ENCODE assay signal across 9 cellular contexts in the genomic region with DNA sequence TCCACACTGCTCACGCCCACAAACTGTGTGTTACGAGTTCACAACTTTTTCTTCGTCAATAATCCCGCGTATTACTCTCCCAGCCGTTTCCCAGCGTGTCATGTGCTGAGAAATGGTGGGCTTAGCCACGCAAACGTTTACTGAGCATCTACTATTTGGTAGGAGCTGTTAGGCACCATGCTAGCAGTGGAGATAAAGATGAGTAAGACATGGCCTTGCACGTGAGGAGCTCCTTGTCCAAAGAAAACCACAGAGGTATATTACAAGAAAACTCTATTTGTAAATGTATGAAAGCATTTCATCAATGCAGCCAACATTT. TPM values are rescaled to one million over a fixed set of nuclear protein-coding genes. Genes with fewer than 3 reads are reported as not detected.
DNase-seq lines count a peak whose midpoint lies in the region; ATAC-seq and TF ChIP-seq lines count a peak whose summit lies in the region.
"Had no signal": no experiment of that assay in that cellular context is flagged by ENCODE, and none has a peak within 500 bp of the region (broad histone marks: within the 10 kb centered on the region; RNA-seq: fewer than 3 reads in every experiment).

No MANE protein-coding gene starts in this region.

- TF ChIP-seq CTCF in PC-9 (conservative IDR thresholded peaks at IDR 0.05) (no peak), epithelial cell of proximal tubule (conservative IDR thresholded peaks at IDR 0.05; ENCODE audit: low read depth, low read length) (no peak), parathyroid adenoma (IDR thresholded peaks at IDR 0.05) (no peak)

- H3K36me3 ChIP-seq in PC-9 (ENCODE audit: low read depth): no peaks in the 10 kb centered on the region
- no peaks in the 10 kb centered on the region for H3K36me3 ChIP-seq in parathyroid adenoma (ENCODE audit: control insufficient read depth, insufficient read depth, low read length)

- BruUV-seq in PC-9 (replicated peaks; lab: Mats Ljungman, UMichigan): no TSS peak

- DNase-seq in ELR (ENCODE audit: low read depth) (peak; percentile 35), PC-9 (no peak), epithelial cell of proximal tubule (ENCODE audit: low read depth) (no peak), NCI-H510A (lab: John Stamatoyannopoulos, UW) (no peak), HuH-7.5 (ENCODE audit: low spot score) (no peak)
- DNase-seq in stimulated activated CD4-positive, alpha-beta T cell treated with anti-CD3 and anti-CD28 coated beads, Interleukin-4, amount 100 ng/mL, for 4 hours: no peak

- POLR2A ChIA-PET in PC-9 (lab: Charles Lee; ENCODE audit: unreplicated experiment): interaction anchor here (0.8 kb wide), 1 partner anchor 11 kb away, joined by 4 read pairs; no protein-coding TSS in a partner anchor

- H3K4me3 ChIP-seq in PC-9 (peak overlapping the region; percentile 90), epithelial cell of proximal tubule (ENCODE audit: low read depth, low read length) (peak overlapping the region; percentile 87), parathyroid adenoma (ENCODE audit: low read depth, low read length) (peak overlapping the region; percentile 91)

- ATAC-seq in HG02610 (IDR thresholded peaks at IDR 0.05; ENCODE audit: unreplicated experiment): no peak

- peak overlapping the region; percentile 76 for H3K27ac ChIP-seq in PC-9
- H3K27ac ChIP-seq in parathyroid adenoma: peak overlapping the region; percentile 87

- intact Hi-C loops in PC-9 (cut with micrococcal nuclease; ENCODE audit: unreplicated experiment): loop anchor here (2.0 kb wide), 1 partner anchor 42 kb away; the partner anchor contains the start of genes LYAR and ZBTB49

- H3K79me2 ChIP-seq in PC-9 (ENCODE audit: low read depth) (peaks cover 9% of the 10 kb centered on the region), parathyroid adenoma (no peaks in the 10 kb centered on the region)

- H3K4me1 ChIP-seq in PC-9 (replicated peaks; ENCODE audit: insufficient read depth): 0 out of 2 replicates have a peak, but pooled peaks cover 12% of the 10 kb centered on the region
- peaks cover 3% of the 10 kb centered on the region for H3K4me1 ChIP-seq in parathyroid adenoma

- CTCF ChIA-PET in PC-9 (lab: Charles Lee): no interaction called here

- H3K4me2 ChIP-seq in PC-9 (peak overlapping the region; percentile 93), parathyroid adenoma (ENCODE audit: low read length) (peak overlapping the region; percentile 81)

- no peaks in the 10 kb centered on the region for H4K20me1 ChIP-seq in PC-9 (ENCODE audit: insufficient read depth)

- H3K9me2 ChIP-seq in PC-9 (ENCODE audit: insufficient read depth): no peaks in the 10 kb centered on the region

- no peaks in the 10 kb centered on the region for H3F3A ChIP-seq in PC-9 (ENCODE audit: insufficient read depth, low read depth)

- H3K9me3 ChIP-seq in PC-9 (ENCODE audit: insufficient read depth, low read depth) (no peaks in the 10 kb centered on the region), parathyroid adenoma (ENCODE audit: control insufficient read depth, low read length) (no peaks in the 10 kb centered on the region)

- peak overlapping the region; percentile 94 for H2AFZ ChIP-seq in PC-9
- peak overlapping the region; percentile 89 for H2AFZ ChIP-seq in parathyroid adenoma

- no peaks in the 10 kb centered on the region for H3K27me3 ChIP-seq in PC-9 (ENCODE audit: insufficient read depth, low read depth)
- no peaks in the 10 kb centered on the region for H3K27me3 ChIP-seq in parathyroid adenoma (ENCODE audit: control insufficient read depth, insufficient read depth, low read length)

- H3K9ac ChIP-seq in parathyroid adenoma: no peak overlapping the region

RNA-seq across cellular contexts. Expression of gene TMEM128, which starts 0.8 kb away (rescaled TPM):
- total RNA-seq in PC-9 (2021) (18.1 and 21.4 TPM in 2 replicates), epithelial cell of proximal tubule (20.8 and 32.8 TPM in 2 replicates)

RNA-seq across cellular contexts. Expression of gene OTOP1, which starts 22.1 kb away (rescaled TPM):
- not detected in 2 replicates for total RNA-seq in PC-9 (2021)
- total RNA-seq in epithelial cell of proximal tubule: not detected in 2 replicates
- total RNA-seq: NCI-H460 had no signal

RNA-seq across cellular contexts. Expression of gene LYAR, which starts 41.1 kb away (rescaled TPM):
- total RNA-seq in PC-9 (2021) (10.2 and 15.7 TPM in 2 replicates), epithelial cell of proximal tubule (35.1 and 51.6 TPM in 2 replicates)

RNA-seq across cellular contexts. Expression of gene ZBTB49, which starts 41.2 kb away (rescaled TPM):
- 4.6 and 5.3 TPM in 2 replicates for total RNA-seq in PC-9 (2021)
- total RNA-seq in epithelial cell of proximal tubule: 1.2 and 3.6 TPM in 2 replicates
